13 cellular contexts compared by ENCODE assay signal in genomic region chr1:183689770-183690204, GRCh38. TPM values are rescaled to one million over a fixed set of nuclear protein-coding genes. Genes with fewer than 3 reads are reported as not detected.
DNase-seq lines count a peak whose midpoint lies in the region; ATAC-seq and TF ChIP-seq lines count a peak whose summit lies in the region.
"Had no signal": no experiment of that assay in that cellular context is flagged by ENCODE, and none has a peak within 500 bp of the region (broad histone marks: within the 10 kb centered on the region; RNA-seq: fewer than 3 reads in every experiment).

No MANE protein-coding gene starts in this region.

- H3K4me3 ChIP-seq in epithelial cell of esophagus (ENCODE audit: low read length) = no peak overlapping the region
- H3K4me3 ChIP-seq: smooth muscle cell had no signal

- H3K4me3 Mint-ChIP-seq in activated T-helper 2 cell treated with anti-CD3 and anti-CD28 coated beads, Interferon-gamma antibody, Interleukin-2, Interleukin-4, amounts not matched to agents 10 μg/mL and 5 μg/mL and 100 μg/mL, durations not matched to agents 14 hours and 24 hours and 36 hours (ENCODE audit: low read depth) = no peak overlapping the region

- peak; percentile 52 for ATAC-seq in GM21367 (IDR thresholded peaks at IDR 0.05; ENCODE audit: unreplicated experiment)
- peak; percentile 50 for ATAC-seq in HG03139 (IDR thresholded peaks at IDR 0.05; ENCODE audit: unreplicated experiment)

- peaks cover 5% of the 10 kb centered on the region for H3K27me3 Mint-ChIP-seq in activated T-helper 2 cell treated with anti-CD3 and anti-CD28 coated beads, Interferon-gamma antibody, Interleukin-2, Interleukin-4, amounts not matched to agents 10 μg/mL and 5 μg/mL and 100 μg/mL, durations not matched to agents 14 hours and 24 hours and 36 hours (ENCODE audit: low read depth)

- intact Hi-C loops in activated T-helper 2 cell treated with anti-CD3 and anti-CD28 coated beads, Interferon-gamma antibody, Interleukin-2, Interleukin-4, amounts not matched to agents 10 μg/mL and 5 μg/mL and 100 μg/mL, durations not matched to agents 14 hours and 24 hours and 36 hours (cut with micrococcal nuclease) = no loop called here

- no peaks in the 10 kb centered on the region for H3K36me3 Mint-ChIP-seq in activated T-helper 2 cell treated with anti-CD3 and anti-CD28 coated beads, Interferon-gamma antibody, Interleukin-2, Interleukin-4, amounts not matched to agents 10 μg/mL and 5 μg/mL and 100 μg/mL, durations not matched to agents 14 hours and 24 hours and 36 hours (ENCODE audit: low read depth)

- H3K9me3 Mint-ChIP-seq in activated T-helper 2 cell treated with anti-CD3 and anti-CD28 coated beads, Interferon-gamma antibody, Interleukin-2, Interleukin-4, amounts not matched to agents 10 μg/mL and 5 μg/mL and 100 μg/mL, durations not matched to agents 14 hours and 24 hours and 36 hours = no peaks in the 10 kb centered on the region

- peaks cover 2% of the 10 kb centered on the region for H3K4me1 Mint-ChIP-seq in activated T-helper 2 cell treated with anti-CD3 and anti-CD28 coated beads, Interferon-gamma antibody, Interleukin-2, Interleukin-4, amounts not matched to agents 10 μg/mL and 5 μg/mL and 100 μg/mL, durations not matched to agents 14 hours and 24 hours and 36 hours (ENCODE audit: low read depth)

- TF ChIP-seq CTCF in epithelial cell of esophagus (IDR thresholded peaks at IDR 0.05; ENCODE audit: insufficient read depth, low read depth, low read length, missing control alignments) = no peak

- H3K27ac Mint-ChIP-seq in activated T-helper 2 cell treated with anti-CD3 and anti-CD28 coated beads, Interferon-gamma antibody, Interleukin-2, Interleukin-4, amounts not matched to agents 10 μg/mL and 5 μg/mL and 100 μg/mL, durations not matched to agents 14 hours and 24 hours and 36 hours = no peak overlapping the region

- peak; percentile 29 for DNase-seq in activated CD4-positive, alpha-beta T cell treated with anti-CD3 and anti-CD28 coated beads for 48 hours
- no peak for DNase-seq in activated CD4-positive, alpha-beta T cell treated with anti-CD3 and anti-CD28 coated beads, Interleukin-2, amount 50 U/mL, for 4 hours
- DNase-seq in epithelial cell of esophagus (ENCODE audit: low read depth) = peak; percentile 15
- DNase-seq in SIG-M5 (lab: John Stamatoyannopoulos, UW) = no peak
- no peak for DNase-seq in activated T-helper 2 cell treated with anti-CD3 and anti-CD28 coated beads, Interferon-gamma antibody, Interleukin-2, Interleukin-4, amounts not matched to agents 10 μg/mL and 5 μg/mL and 100 μg/mL, durations not matched to agents 14 hours and 24 hours and 36 hours (ENCODE audit: low spot score)
- no peak for DNase-seq in SHP77 (lab: John Stamatoyannopoulos, UW)
- DNase-seq: NCI-H2107, SW 1271 had no signal

RNA-seq across cellular contexts. Expression of gene APOBEC4, which starts 36.7 kb away (rescaled TPM):
- total RNA-seq in activated T-helper 2 cell treated with anti-CD3 and anti-CD28 coated beads, Interferon-gamma antibody, Interleukin-2, Interleukin-4, amounts not matched to agents 10 μg/mL and 5 μg/mL and 100 μg/mL, durations not matched to agents 14 hours and 24 hours and 36 hours = not detected in 2 replicates
- total RNA-seq: glomerular endothelial cell, smooth muscle cell, subcutaneous adipose tissue had no signal

RNA-seq across cellular contexts. Expression of gene ARPC5, which starts 54.2 kb away (rescaled TPM):
- 160 and 169 TPM in 2 replicates for total RNA-seq in activated T-helper 2 cell treated with anti-CD3 and anti-CD28 coated beads, Interferon-gamma antibody, Interleukin-2, Interleukin-4, amounts not matched to agents 10 μg/mL and 5 μg/mL and 100 μg/mL, durations not matched to agents 14 hours and 24 hours and 36 hours

Comparison
In these comparisons a context has a peak if more than half of its experiments do, and no peak if none do; other contexts are left out.
1. DNase-seq: peak in activated CD4-positive, alpha-beta T cell treated with anti-CD3 and anti-CD28 coated beads for 48 hours (single experiment) and epithelial cell of esophagus (single experiment); none in activated CD4-positive, alpha-beta T cell treated with anti-CD3 and anti-CD28 coated beads, Interleukin-2, amount 50 U/mL, for 4 hours (0 of 2), SIG-M5 (single experiment), activated T-helper 2 cell treated with anti-CD3 and anti-CD28 coated beads, Interferon-gamma antibody, Interleukin-2, Interleukin-4, amounts not matched to agents 10 μg/mL and 5 μg/mL and 100 μg/mL, durations not matched to agents 14 hours and 24 hours and 36 hours (single experiment) and SHP77 (0 of 2).